16 cellular contexts compared by ENCODE assay signal in genomic region chr3:7421065-7421464, GRCh38.
DNase-seq lines count a peak whose midpoint lies in the region; ATAC-seq and TF ChIP-seq lines count a peak whose summit lies in the region.
"Had no signal": no experiment of that assay in that cellular context is flagged by ENCODE, and none has a peak within 500 bp of the region (broad histone marks: within the 10 kb centered on the region; RNA-seq: fewer than 3 reads in every experiment).

No MANE protein-coding gene starts in this region.

- H3K4me3 ChIP-seq in DOHH2 (ENCODE audit: low read length) (no peak overlapping the region), Loucy (ENCODE audit: low read length, poor library complexity, severe bottlenecking) (no peak overlapping the region), mesendoderm (ENCODE audit: low read length) (no peak overlapping the region)
- H3K4me3 ChIP-seq: BLaER1, GM23248, SJCRH30 had no signal

- H2AFZ ChIP-seq in Loucy (ENCODE audit: low read length), result no peak overlapping the region
- H2AFZ ChIP-seq: GM23248 had no signal

- H3K4me1 ChIP-seq in DOHH2 (ENCODE audit: control insufficient read depth, low read length) (no peaks in the 10 kb centered on the region), Loucy (ENCODE audit: insufficient read depth, low read length, poor library complexity, severe bottlenecking) (no peaks in the 10 kb centered on the region), mesendoderm (ENCODE audit: control insufficient read depth, low read depth, low read length) (no peaks in the 10 kb centered on the region)
- H3K4me1 ChIP-seq: BLaER1, SJCRH30 had no signal

- H2AK5ac ChIP-seq in mesendoderm (ENCODE audit: low read length), result no peak overlapping the region

- H4K8ac ChIP-seq in mesendoderm (ENCODE audit: low read depth, low read length), result no peak overlapping the region

- H3K4me2 ChIP-seq in DOHH2 (ENCODE audit: low read length), result no peak overlapping the region
- no peak overlapping the region for H3K4me2 ChIP-seq in Loucy (ENCODE audit: low read depth, low read length, poor library complexity, severe bottlenecking)
- H3K4me2 ChIP-seq in mesendoderm (ENCODE audit: low read length), result no peak overlapping the region
- H3K4me2 ChIP-seq: BLaER1 had no signal

- no peak overlapping the region for H3K56ac ChIP-seq in mesendoderm (ENCODE audit: low read length)

- H2BK5ac ChIP-seq in mesendoderm (ENCODE audit: low read length), result no peak overlapping the region

- H2BK15ac ChIP-seq in mesendoderm (replicated peaks; ENCODE audit: low read depth), result no peak overlapping the region

- no peak for ATAC-seq in GM19351 (IDR thresholded peaks at IDR 0.05; ENCODE audit: unreplicated experiment)
- no peak for ATAC-seq in GM18505 (IDR thresholded peaks at IDR 0.05; ENCODE audit: unreplicated experiment)

- H3K27me3 ChIP-seq in DOHH2 (ENCODE audit: control insufficient read depth, low read length) (no peaks in the 10 kb centered on the region), Loucy (ENCODE audit: insufficient read depth, low read length, poor library complexity, severe bottlenecking) (no peaks in the 10 kb centered on the region), mesendoderm (ENCODE audit: insufficient read depth, low read length, poor library complexity) (no peaks in the 10 kb centered on the region)
- H3K27me3 ChIP-seq: BLaER1, SJCRH30 had no signal

- H3K9me3 ChIP-seq in DOHH2 (ENCODE audit: control insufficient read depth, insufficient read depth, low read length), result no peaks in the 10 kb centered on the region
- H3K9me3 ChIP-seq in Loucy (ENCODE audit: insufficient read depth, low read depth, low read length), result no peaks in the 10 kb centered on the region
- H3K9me3 ChIP-seq: BLaER1, SJCRH30 had no signal

- H3K79me1 ChIP-seq in mesendoderm (ENCODE audit: low read length), result no peaks in the 10 kb centered on the region

- H3F3A ChIP-seq in DOHH2 (ENCODE audit: control insufficient read depth, insufficient read depth) (no peaks in the 10 kb centered on the region), Loucy (ENCODE audit: low read depth) (no peaks in the 10 kb centered on the region)

- in situ Hi-C loops in G401 (cut with HindIII; ENCODE audit: low sequenced_read_pairs), result no loop called here

- H3K9ac ChIP-seq in Loucy (ENCODE audit: low read depth, low read length, poor library complexity, severe bottlenecking) (no peak overlapping the region), mesendoderm (ENCODE audit: low read length) (no peak overlapping the region)
- H3K9ac ChIP-seq: BLaER1, GM23248 had no signal

- H3K18ac ChIP-seq in mesendoderm (ENCODE audit: low read length), result no peak overlapping the region

- TF ChIP-seq CTCF in DOHH2 (IDR thresholded peaks at IDR 0.05; ENCODE audit: low read depth, low read length, poor library complexity, severe bottlenecking) (peak; percentile 21), Loucy (conservative IDR thresholded peaks at IDR 0.05; ENCODE audit: low read length) (peak; percentile 58)

- H3K9me2 ChIP-seq in DOHH2 (replicated peaks; ENCODE audit: control insufficient read depth, low read length) (no peaks in the 10 kb centered on the region), Loucy (replicated peaks; ENCODE audit: low read depth, low read length) (no peaks in the 10 kb centered on the region)

- TF ChIP-seq POLR2A in GM18505 (IDR thresholded peaks at IDR 0.05; ENCODE audit: borderline replicate concordance, extremely low read depth, insufficient read depth, insufficient read length), result no peak

- no peak overlapping the region for H4K5ac ChIP-seq in mesendoderm (ENCODE audit: low read length)

- no CpG with 5 or more reads among the region's 1 CpG for whole genome bisulfite sequencing in mesendoderm (ENCODE audit: extremely low coverage, insufficient coverage, low lambda C conversion rate)

- H3K79me2 ChIP-seq in DOHH2 (ENCODE audit: control insufficient read depth, low read length) (no peaks in the 10 kb centered on the region), Loucy (ENCODE audit: insufficient read depth, low read length) (no peaks in the 10 kb centered on the region), mesendoderm (ENCODE audit: control insufficient read depth, insufficient read depth, low read length) (no peaks in the 10 kb centered on the region)

- peak; percentile 6 for DNase-seq in RKO (ENCODE audit: low spot score)
- DNase-seq in mesendoderm, result peak; percentile 21
- DNase-seq in G401 (ENCODE audit: low spot score), result no peak
- DNase-seq: DMS153, GM23248, IMR-90, NCI-H1092, NCI-H2107, NCI-H345, RPMI8226, SJCRH30 had no signal

- H3K36me3 ChIP-seq in DOHH2 (ENCODE audit: control insufficient read depth, low read length) (no peaks in the 10 kb centered on the region), Loucy (ENCODE audit: insufficient read depth, low read length) (no peaks in the 10 kb centered on the region), mesendoderm (ENCODE audit: control insufficient read depth, insufficient read depth, low read length) (no peaks in the 10 kb centered on the region)
- H3K36me3 ChIP-seq: BLaER1, SJCRH30 had no signal

- no peak overlapping the region for H2BK120ac ChIP-seq in mesendoderm (ENCODE audit: low read depth, low read length)

- H3K4ac ChIP-seq in mesendoderm (ENCODE audit: low read depth, low read length), result no peak overlapping the region

- H4K20me1 ChIP-seq in DOHH2 (ENCODE audit: control insufficient read depth, insufficient read depth, low read depth, low read length) (no peaks in the 10 kb centered on the region), Loucy (ENCODE audit: insufficient read depth, low read length, poor library complexity, severe bottlenecking) (no peaks in the 10 kb centered on the region)
- H4K20me1 ChIP-seq: BLaER1 had no signal

- H3K27ac ChIP-seq in DOHH2 (ENCODE audit: low read depth, low read length), result no peak overlapping the region
- H3K27ac ChIP-seq in mesendoderm (ENCODE audit: low read depth, low read length), result no peak overlapping the region
- H3K27ac ChIP-seq: BLaER1, GM23248, SJCRH30 had no signal

- no peak overlapping the region for H3K23ac ChIP-seq in mesendoderm (ENCODE audit: low read length)
